Comparison of ENCODE assay signal across 1 cellular context in the genomic region with DNA sequence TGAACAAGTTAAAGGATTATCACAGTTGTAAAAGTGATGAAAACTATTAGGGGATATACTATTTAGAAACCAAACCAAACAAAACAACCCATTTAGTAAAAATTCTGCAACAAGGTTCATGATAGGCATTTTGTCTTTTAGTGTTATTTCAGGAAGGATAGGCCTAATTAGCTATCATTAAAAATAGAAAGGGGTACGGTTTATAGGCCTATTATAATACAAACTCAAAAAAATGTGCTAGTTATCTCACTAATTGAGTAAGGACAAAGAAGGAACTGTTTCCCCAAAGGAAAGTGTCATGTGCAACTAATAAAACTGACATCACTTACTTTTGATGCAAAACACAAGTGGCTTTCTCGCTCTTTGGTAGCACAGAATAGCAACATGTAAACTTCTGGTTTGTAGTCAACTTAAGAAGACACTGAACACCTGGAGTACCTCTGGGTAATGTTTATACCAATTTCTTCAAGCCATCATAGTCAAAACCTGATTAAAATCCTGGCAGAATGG.
TF ChIP-seq lines count a peak whose summit lies in the region.

No MANE protein-coding gene starts in this region.

TF ChIP-seq in K562, 482 proteins besides CTCF, POLR2A, EP300 and RAD21:
- no peak for TF ChIP-seq KLF13 (tag; IDR thresholded peaks at IDR 0.05; ENCODE audit: borderline replicate concordance, low read depth)
- TF ChIP-seq ZNF507 (tag; conservative IDR thresholded peaks at IDR 0.05), result no peak
- no peak for TF ChIP-seq CHD2 (IDR thresholded peaks at IDR 0.05; ENCODE audit: low read depth, low read length)
- no peak for TF ChIP-seq RFX5 (IDR thresholded peaks at IDR 0.05; ENCODE audit: low read depth, low read length)
- TF ChIP-seq, protein P1, sequence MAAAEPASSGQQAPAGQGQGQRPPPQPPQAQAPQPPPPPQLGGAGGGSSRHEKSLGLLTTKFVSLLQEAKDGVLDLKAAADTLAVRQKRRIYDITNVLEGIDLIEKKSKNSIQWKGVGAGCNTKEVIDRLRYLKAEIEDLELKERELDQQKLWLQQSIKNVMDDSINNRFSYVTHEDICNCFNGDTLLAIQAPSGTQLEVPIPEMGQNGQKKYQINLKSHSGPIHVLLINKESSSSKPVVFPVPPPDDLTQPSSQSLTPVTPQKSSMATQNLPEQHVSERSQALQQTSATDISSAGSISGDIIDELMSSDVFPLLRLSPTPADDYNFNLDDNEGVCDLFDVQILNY (CRISPR knock-in tag; IDR thresholded peaks at IDR 0.05), result no peak
- TF ChIP-seq MAX (CRISPR knock-in tag; IDR thresholded peaks at IDR 0.05), result no peak
- no peak for TF ChIP-seq NONO (IDR thresholded peaks at IDR 0.05; ENCODE audit: low read depth in 2 of 2, low read length in 1 of 2)
- no peak for TF ChIP-seq CEBPG (CRISPR knock-in tag; IDR thresholded peaks at IDR 0.05)
- TF ChIP-seq CEBPG (tag; conservative IDR thresholded peaks at IDR 0.05 in 1 of 2, IDR thresholded peaks at IDR 0.05 in 1 of 2), result no peak
- no peak for TF ChIP-seq RBFOX2 (IDR thresholded peaks at IDR 0.05; ENCODE audit: low read depth, low read length)
- no peak for TF ChIP-seq MLLT1 (IDR thresholded peaks at IDR 0.05)
- no peak for TF ChIP-seq MYBL2 (IDR thresholded peaks at IDR 0.05; ENCODE audit: low read depth)
- TF ChIP-seq MYBL2 (CRISPR knock-in tag; IDR thresholded peaks at IDR 0.05; ENCODE audit: borderline replicate concordance), result no peak
- TF ChIP-seq SNRNP70 (optimal IDR thresholded peaks at IDR 0.05; ENCODE audit: low read depth, low read length), result no peak
- TF ChIP-seq TCF3 (CRISPR knock-in tag; IDR thresholded peaks at IDR 0.05), result no peak
- TF ChIP-seq, protein P2, sequence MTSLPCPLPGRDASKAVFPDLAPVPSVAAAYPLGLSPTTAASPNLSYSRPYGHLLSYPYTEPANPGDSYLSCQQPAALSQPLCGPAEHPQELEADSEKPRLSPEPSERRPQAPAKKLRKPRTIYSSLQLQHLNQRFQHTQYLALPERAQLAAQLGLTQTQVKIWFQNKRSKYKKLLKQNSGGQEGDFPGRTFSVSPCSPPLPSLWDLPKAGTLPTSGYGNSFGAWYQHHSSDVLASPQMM (CRISPR knock-in tag; IDR thresholded peaks at IDR 0.05), result no peak
- TF ChIP-seq ZNF263 (CRISPR knock-in tag; IDR thresholded peaks at IDR 0.05; ENCODE audit: borderline replicate concordance), result no peak
- TF ChIP-seq EHMT2 (IDR thresholded peaks at IDR 0.05), result no peak
- no peak for TF ChIP-seq ZC3H4 (CRISPR knock-in tag; IDR thresholded peaks at IDR 0.05; ENCODE audit: borderline replicate concordance)
- TF ChIP-seq GTF2E2 (tag; IDR thresholded peaks at IDR 0.05), result no peak
